In the genomic region with DNA sequence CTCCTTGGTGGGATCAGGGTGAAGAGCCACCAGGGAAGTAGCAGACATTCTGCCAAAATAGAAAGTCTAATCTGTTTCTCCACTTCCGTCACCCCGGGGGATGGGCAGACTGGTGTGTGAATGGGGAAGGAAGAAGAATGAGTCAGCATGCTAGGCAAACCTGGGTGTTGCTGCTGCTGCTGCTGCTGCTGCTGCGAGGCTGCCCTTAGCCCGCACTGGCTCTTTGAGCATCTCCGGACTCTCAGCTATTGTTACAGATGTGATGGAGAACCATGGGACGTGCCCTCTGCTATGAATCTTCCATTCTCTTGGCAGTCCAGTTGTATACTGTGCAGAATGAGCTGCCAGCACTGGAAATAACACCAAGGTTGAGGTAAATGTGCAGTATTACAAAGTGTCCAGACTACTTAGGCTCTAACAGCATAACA, we compare ENCODE assay signal across 7 cellular contexts.
A peak's percentile ranks its signal among the peaks of the same experiment; 100 is the strongest.
DNase-seq lines count a peak whose midpoint lies in the region; ATAC-seq, FAIRE-seq and TF ChIP-seq lines count a peak whose summit lies in the region.

No MANE protein-coding gene starts in this region.

- H3K27me3 ChIP-seq in H1 (replicated peaks in 1 of 4; ENCODE audit: control insufficient read depth in 3 of 4, extremely low read depth in 1 of 4, insufficient read depth in 3 of 4, low read length in 3 of 4): no peaks in the 10 kb centered on the region
- H3K27me3 ChIP-seq in stomach smooth muscle (ENCODE audit: control insufficient read depth in 1 of 2, insufficient read depth in 2 of 2, low read length in 2 of 2): no peaks in the 10 kb centered on the region

- POLR2A ChIA-PET in H1 (lab: Charles Lee; ENCODE audit: partially characterized antibody): no interaction called here

- no peak overlapping the region for H2BK15ac ChIP-seq in H1 (ENCODE audit: low read length)

- no peaks in the 10 kb centered on the region for H3K79me1 ChIP-seq in H1 (ENCODE audit: low read depth, low read length)

- H3K27me3 Mint-ChIP-seq in natural killer cell treated with Interleukin-12 subunit alpha and Interleukin-12 subunit beta and Interleukin-15 and Interleukin-18, amount 100 ng/mL, for 72 hours: no peaks in the 10 kb centered on the region

- H3K36me3 ChIP-seq in H1 (ENCODE audit: control insufficient read depth in 2 of 4, insufficient read depth in 4 of 4, low read length in 3 of 4) (no peaks in the 10 kb centered on the region), stomach smooth muscle (ENCODE audit: control insufficient read depth in 2 of 2, insufficient read depth in 2 of 2, low read length in 2 of 2) (peaks cover 0 to 2% of the 10 kb centered on the region in 2 donors)

- H3K4me1 ChIP-seq in H1 (replicated peaks in 1 of 4; ENCODE audit: control insufficient read depth in 3 of 4, insufficient read depth in 4 of 4, low read length in 3 of 4) (peaks cover 2 to 9% (median 8%) of the 10 kb centered on the region in 4 experiments; a peak in 5 of 7 replicates), stomach smooth muscle (ENCODE audit: control insufficient read depth, insufficient read depth, low read length) (peaks cover 52% of the 10 kb centered on the region)

- H3K4me3 ChIP-seq in NB4 (ENCODE audit: low read depth, low read length) (no peak overlapping the region), H1 (ENCODE audit: extremely low read depth in 1 of 4, insufficient read depth in 2 of 4, low read depth in 3 of 4, low read length in 4 of 4) (no peak overlapping the region), stomach smooth muscle (ENCODE audit: low read length in 2 of 2) (peak overlapping the region in 1 of 2 donors; percentile 3)

- H2AK5ac ChIP-seq in H1 (ENCODE audit: low read depth, low read length): no peak overlapping the region; the same call in 1 of the 2 replicates

- peak overlapping the region; percentile 20 for H3K4ac ChIP-seq in H1 (replicated peaks; ENCODE audit: insufficient read length, low read depth, low read length)

- H3K14ac ChIP-seq in H1 (ENCODE audit: insufficient read length): no peak overlapping the region

- no peak overlapping the region for H3K23ac ChIP-seq in H1 (ENCODE audit: insufficient read length)

- H3K23me2 ChIP-seq in H1 (ENCODE audit: low read depth, low read length): no peaks in the 10 kb centered on the region

- no peak overlapping the region for H4K5ac ChIP-seq in H1 (ENCODE audit: insufficient read length, low read depth, low read length)

- H3K4me1 Mint-ChIP-seq in natural killer cell treated with Interleukin-12 subunit alpha and Interleukin-12 subunit beta and Interleukin-15 and Interleukin-18, amount 100 ng/mL, for 72 hours (ENCODE audit: low read depth in 2 of 2): peaks cover 62 to 69% of the 10 kb centered on the region in 2 donors

- peak overlapping the region; percentile 86 for H3K4me3 Mint-ChIP-seq in natural killer cell treated with Interleukin-12 subunit alpha and Interleukin-12 subunit beta and Interleukin-15 and Interleukin-18, amount 100 ng/mL, for 72 hours

- H2AFZ ChIP-seq in H1 (ENCODE audit: low read length): no peak overlapping the region

- H2BK120ac ChIP-seq in H1 (replicated peaks; ENCODE audit: low read depth, low read length): no peak overlapping the region

- H3K9me3 ChIP-seq in H1 (ENCODE audit: insufficient read depth in 2 of 2, low read depth in 1 of 2, low read length in 1 of 2): no peaks in the 10 kb centered on the region
- H3K9me3 ChIP-seq in stomach smooth muscle (ENCODE audit: control insufficient read depth in 2 of 2, low read length in 2 of 2): no peaks in the 10 kb centered on the region

- no peaks in the 10 kb centered on the region for H3K36me3 Mint-ChIP-seq in natural killer cell treated with Interleukin-12 subunit alpha and Interleukin-12 subunit beta and Interleukin-15 and Interleukin-18, amount 100 ng/mL, for 72 hours

- TF ChIP-seq CTCF in NB4 (IDR thresholded peaks at IDR 0.05; ENCODE audit: low read depth, low read length) (no peak), H1 (IDR thresholded peaks at IDR 0.05; ENCODE audit: control extremely low read depth in 1 of 3, insufficient read depth in 1 of 3, low read depth in 1 of 3, low read length in 3 of 3) (no peak)

- no peaks in the 10 kb centered on the region for H3K79me2 ChIP-seq in H1 (ENCODE audit: control insufficient read depth in 1 of 2, insufficient read depth in 2 of 2, low read length in 2 of 2)

- H4K91ac ChIP-seq in H1 (replicated peaks; ENCODE audit: insufficient read length, low read length): no peak overlapping the region

- no peak overlapping the region for H3K18ac ChIP-seq in H1 (ENCODE audit: extremely low read depth, low read length)

- TF ChIP-seq RAD21 in H1 (IDR thresholded peaks at IDR 0.05 in 1 of 2, conservative IDR thresholded peaks at IDR 0.05 in 1 of 2; ENCODE audit: low read depth in 2 of 2, low read length in 2 of 2): no peak

- CTCF ChIA-PET in H1 (lab: Charles Lee; ENCODE audit: partially characterized antibody): interaction anchor here (0.7 kb wide), 1 partner anchor 781 kb away, joined by 3 read pairs; no protein-coding TSS in a partner anchor

- peak overlapping the region; percentile 63 to 79 for H3K27ac Mint-ChIP-seq in natural killer cell treated with Interleukin-12 subunit alpha and Interleukin-12 subunit beta and Interleukin-15 and Interleukin-18, amount 100 ng/mL, for 72 hours

- peak overlapping the region; percentile 13; the same call in 1 of the 2 replicates for H2BK20ac ChIP-seq in H1 (ENCODE audit: low read length)

- H3K4me2 ChIP-seq in H1 (ENCODE audit: insufficient read depth in 1 of 2, low read depth in 2 of 2, low read length in 2 of 2): peak overlapping the region; percentile 8 to 30; a peak in 1 of 4 replicates

- no peak overlapping the region for H3K56ac ChIP-seq in H1 (replicated peaks; ENCODE audit: insufficient read length, low read depth, low read length)

- peak overlapping the region; percentile 82; the same call in 1 of the 2 replicates for H2BK12ac ChIP-seq in H1 (ENCODE audit: low read depth, low read length)

- no peak overlapping the region for H3K9ac ChIP-seq in H1 (replicated peaks in 1 of 4; ENCODE audit: extremely low read depth in 1 of 4, low read depth in 3 of 4, low read length in 3 of 4)
- no peak overlapping the region for H3K9ac ChIP-seq in stomach smooth muscle (ENCODE audit: low read length in 2 of 2)

- TF ChIP-seq EP300 in H1 (IDR thresholded peaks at IDR 0.05; ENCODE audit: borderline replicate concordance in 1 of 2, low read depth in 2 of 2, low read length in 2 of 2): no peak

- no peak for FAIRE-seq in H54 (lab: Jason Lieb, UNC)
- FAIRE-seq in H1 (lab: Jason Lieb, UNC): no peak

- no peaks in the 10 kb centered on the region for H4K20me1 ChIP-seq in H1 (replicated peaks in 1 of 2; ENCODE audit: control insufficient read depth in 1 of 2, insufficient read depth in 2 of 2, low read length in 2 of 2)

- H2BK5ac ChIP-seq in H1 (ENCODE audit: low read depth, low read length): peak overlapping the region; percentile 60; the same call in 1 of the 2 replicates

- TF ChIP-seq POLR2A in H54 (IDR thresholded peaks at IDR 0.05; ENCODE audit: low read depth, low read length) (no peak), NB4 (IDR thresholded peaks at IDR 0.05; ENCODE audit: extremely low read depth, insufficient read length) (no peak), H1 (IDR thresholded peaks at IDR 0.05; ENCODE audit: control extremely low read depth in 1 of 2, low read depth in 2 of 2, low read length in 2 of 2) (no peak)

- H3K27ac ChIP-seq in H1 (ENCODE audit: low read depth, low read length) (no peak overlapping the region), stomach smooth muscle (ENCODE audit: low read length) (peak overlapping the region; percentile 24)

- 67% methylated on average over 6 of the region's 6 CpGs; no CpG with 5 or more reads in 1 of the 2 experiments for WGBS in H1 (ENCODE audit: extremely low coverage in 1 of 2, insufficient coverage in 1 of 2, insufficient read length in 1 of 2, insufficient replicate concordance in 2 of 2, low coverage in 1 of 2, low lambda C conversion rate in 2 of 2, missing lambda C conversion rate in 1 of 2), 2 experiments

- peak; percentile 98 for ATAC-seq in GM18498 (IDR thresholded peaks at IDR 0.05; ENCODE audit: unreplicated experiment)
- ATAC-seq in natural killer cell treated with Interleukin-12 subunit alpha and Interleukin-12 subunit beta and Interleukin-15 and Interleukin-18, amount 100 ng/mL, for 72 hours: peak; percentile 91 to 92

- H3K9me3 Mint-ChIP-seq in natural killer cell treated with Interleukin-12 subunit alpha and Interleukin-12 subunit beta and Interleukin-15 and Interleukin-18, amount 100 ng/mL, for 72 hours: peaks cover 4% of the 10 kb centered on the region

- H4K8ac ChIP-seq in H1 (ENCODE audit: extremely low read depth, insufficient read depth, low read length): no peak overlapping the region

- DNase-seq in H54 (ENCODE audit: insufficient read length, low spot score) (peak; percentile 3), NB4 (ENCODE audit: low read depth) (peak; percentile 87), H1 (ENCODE audit: low read depth in 1 of 2, low spot score in 2 of 2) (peak in 1 of 2 experiments; percentile 48)
- DNase-seq in activated CD4-positive, alpha-beta T cell treated with anti-CD3 and anti-CD28 coated beads, Interleukin-2, amount 50 U/mL, for 4 hours: peak; percentile 37 to 43
- peak; percentile 83 for DNase-seq in natural killer cell treated with Interleukin-12 subunit alpha and Interleukin-12 subunit beta and Interleukin-15 and Interleukin-18, amount 100 ng/mL, for 72 hours (ENCODE audit: low spot score)

TF ChIP-seq in H1, 55 proteins besides CTCF, POLR2A, EP300 and RAD21:
- TF ChIP-seq BACH1 (IDR thresholded peaks at IDR 0.05; ENCODE audit: low read length): peak; percentile 91
- TF ChIP-seq CHD1 (IDR thresholded peaks at IDR 0.05; ENCODE audit: low read depth, low read length): no peak
- TF ChIP-seq MAFK (IDR thresholded peaks at IDR 0.05; ENCODE audit: low read depth, low read length): peak; percentile 81; the same call in 1 of the 2 replicates
